Comparison of ENCODE assay signal across 26 cellular contexts in genomic region chr12:76568888-76569551, GRCh38.
"Had no signal": no experiment of that assay in that cellular context is flagged by ENCODE, and none has a peak within 500 bp of the region (broad histone marks: within the 10 kb centered on the region; RNA-seq: fewer than 3 reads in every experiment).

No MANE protein-coding gene starts in this region.

- H3K27me3 ChIP-seq: dorsolateral prefrontal cortex, gastrocnemius medialis, heart right ventricle, stomach, transverse colon had no signal

- H3K27ac ChIP-seq: gastrocnemius medialis, parathyroid adenoma, prostate gland, skin epidermis, stomach, thoracic aorta, transverse colon had no signal

- H3K79me2 ChIP-seq: parathyroid adenoma had no signal

- H3K4me1 ChIP-seq: gastrocnemius medialis, parathyroid adenoma, prostate gland, stomach, transverse colon had no signal

- H3K9ac ChIP-seq: parathyroid adenoma had no signal

- H3K36me3 ChIP-seq: gastrocnemius medialis, heart right ventricle, prostate gland, stomach, thoracic aorta, transverse colon had no signal

- FAIRE-seq: endometrium had no signal

- ATAC-seq: esophagus mucosa; gastrocnemius medialis; left cardiac atrium; left ventricle myocardium superior; sciatic nerve; stimulated activated naive B cell treated with anti-CD40 and anti-IgM and Interleukin-4, amounts not matched to agents 10 μg/mL and 1 μg/mL and 100 μg/mL, for 72 hours had no signal

- H3K4me3 ChIP-seq: dorsolateral prefrontal cortex, gastrocnemius medialis, heart right ventricle, lung, prostate gland, skin epidermis, stomach, thoracic aorta, transverse colon had no signal

- DNase-seq: cortex of kidney; dorsolateral prefrontal cortex; effector CD8-positive, alpha-beta T cell; gastrocnemius medialis; heart right ventricle; islet precursor cell; left cardiac atrium; left ventricle myocardium superior; mesenchymal stem cell; midbrain; nephron progenitor cell; retina; stimulated activated CD4-positive, alpha-beta T cell treated with anti-CD3 and anti-CD28 coated beads, Interleukin-2, amount 100 ng/mL, for 24 hours; stimulated activated CD4-positive, alpha-beta T cell treated with anti-CD3 and anti-CD28 coated beads, Interleukin-4, amount 100 ng/mL, for 4 hours; stimulated activated naive B cell treated with anti-CD40 and anti-IgM and Interleukin-4, amounts not matched to agents 10 μg/mL and 1 μg/mL and 100 μg/mL, for 72 hours; stomach; substantia nigra; transverse colon had no signal

- H3K9me3 ChIP-seq: gastrocnemius medialis, prostate gland, thoracic aorta, transverse colon had no signal

- H2AFZ ChIP-seq: parathyroid adenoma had no signal
